ENCODE assay signal across 9 cellular contexts in the genomic region with DNA sequence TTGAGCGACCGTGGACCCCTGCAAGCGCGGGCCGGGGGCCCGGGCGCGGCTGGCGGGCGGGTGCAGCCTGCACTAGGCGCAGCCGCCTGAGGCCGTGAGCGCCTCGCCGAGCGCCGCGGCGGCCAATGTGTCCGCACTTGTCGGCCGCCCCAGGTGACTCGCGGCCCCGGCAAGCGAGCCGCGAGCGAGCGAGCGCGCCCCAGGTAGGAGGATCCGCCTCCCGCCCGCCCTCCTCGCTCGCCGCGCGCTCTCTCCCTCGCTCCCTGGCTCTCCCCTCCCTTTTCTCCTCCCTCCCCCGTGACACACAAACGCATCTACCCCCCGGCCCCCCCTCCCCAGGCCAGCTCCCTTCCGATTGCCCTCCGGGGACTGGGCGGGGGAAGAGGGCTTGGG. TPM values are rescaled to one million over a fixed set of nuclear protein-coding genes. Genes with fewer than 3 reads are reported as not detected.
DNase-seq lines count a peak whose midpoint lies in the region; ATAC-seq and TF ChIP-seq lines count a peak whose summit lies in the region.
"Had no signal": no experiment of that assay in that cellular context is flagged by ENCODE, and none has a peak within 500 bp of the region (broad histone marks: within the 10 kb centered on the region; RNA-seq: fewer than 3 reads in every experiment).

WNT7B (minus strand) TSS at position 160 of the 393 bp plus-strand sequence. CDS start 408 bp downstream, outside the sequence.

- peaks cover 13% of the 10 kb centered on the region for H3K4me1 Mint-ChIP-seq in activated CD4-positive, alpha-beta memory T cell treated with anti-CD3 and anti-CD28 coated beads for 36 hours (ENCODE audit: low read depth)
- peaks cover 7% of the 10 kb centered on the region for H3K4me1 Mint-ChIP-seq in activated CD4-positive, alpha-beta memory T cell treated with anti-CD3 and anti-CD28 coated beads, Interleukin-2, amount 10 ng/mL, durations not matched to agents 7 days and 5 days

- no peaks in the 10 kb centered on the region for H3K36me3 Mint-ChIP-seq in activated CD4-positive, alpha-beta memory T cell treated with anti-CD3 and anti-CD28 coated beads for 36 hours
- peaks cover 3% of the 10 kb centered on the region for H3K36me3 Mint-ChIP-seq in activated CD4-positive, alpha-beta memory T cell treated with anti-CD3 and anti-CD28 coated beads, Interleukin-2, amount 10 ng/mL, durations not matched to agents 7 days and 5 days (ENCODE audit: low read depth)

- H3K4me3 ChIP-seq in Panc1 (ENCODE audit: low read depth in 2 of 2, low read length in 2 of 2) (peak within 1 kb of the TSS; percentile 60 to 70), stomach (peak within 1 kb of the TSS; percentile 25 to 51 (median 40)), adrenal gland (peak within 1 kb of the TSS in 1 of 4 donors; percentile 15), tibial artery (peak within 1 kb of the TSS in 1 of 2 donors; percentile 10)

- no peaks in the 10 kb centered on the region for H3K9me3 ChIP-seq in Panc1 (ENCODE audit: control insufficient read depth, insufficient read depth, low read depth, low read length)
- H3K9me3 ChIP-seq in stomach, result no peaks in the 10 kb centered on the region
- no peaks in the 10 kb centered on the region for H3K9me3 ChIP-seq in adrenal gland (replicated peaks in 1 of 3)
- no peaks in the 10 kb centered on the region for H3K9me3 ChIP-seq in tibial artery
- H3K9me3 ChIP-seq: neutrophil had no signal

- POLR2A ChIA-PET in activated CD4-positive, alpha-beta memory T cell treated with anti-CD3 and anti-CD28 coated beads for 36 hours (lab: Charles Lee), result no interaction called here
- POLR2A ChIA-PET in activated CD4-positive, alpha-beta memory T cell treated with anti-CD3 and anti-CD28 coated beads, Interleukin-2, amount 10 ng/mL, durations not matched to agents 7 days and 5 days (lab: Charles Lee), result no interaction called here
- POLR2A ChIA-PET in Panc1 (lab: Charles Lee), result interaction anchor here (0.6 kb wide), 2 partner anchors 102 to 335 kb away, joined by 8 to 10 read pairs; no protein-coding TSS in a partner anchor

- no TSS peak for BruUV-seq in Panc1 (replicated peaks; lab: Mats Ljungman, UMichigan)

- intact Hi-C loops in activated CD4-positive, alpha-beta memory T cell treated with anti-CD3 and anti-CD28 coated beads for 36 hours (cut with micrococcal nuclease), result no loop called here
- intact Hi-C loops in Panc1 (cut with micrococcal nuclease; ENCODE audit: unreplicated experiment), result no loop called here
- intact Hi-C loops in stomach (cut with DNase I; ENCODE audit: low total_unique reads), result no loop called here
- intact Hi-C loops in adrenal gland (cut with DNase I), result loop anchor here in 1 of 2 donors (2.0 kb wide), 1 partner anchor 398 kb away; no protein-coding TSS in a partner anchor
- intact Hi-C loops in tibial artery (cut with DNase I; ENCODE audit: low total_unique reads), result no loop called here

- 0 to 2% (median 1%) methylated on average over 9 to 47 of the region's 48 CpGs for WGBS in stomach, 5 donors
- WGBS in adrenal gland, 4 donors, result 0 to 1% (median 0%) methylated on average over 9 to 48 of the region's 48 CpGs

- peaks cover 26% of the 10 kb centered on the region for H3K4me1 ChIP-seq in Panc1 (ENCODE audit: control insufficient read depth, insufficient read depth, low read length)
- H3K4me1 ChIP-seq in foreskin keratinocyte, result peaks cover 10% of the 10 kb centered on the region
- peaks cover 41 to 56% (median 45%) of the 10 kb centered on the region in 4 donors for H3K4me1 ChIP-seq in stomach
- H3K4me1 ChIP-seq in adrenal gland (replicated peaks in 1 of 2), result peaks cover 1 to 12% of the 10 kb centered on the region in 2 donors
- peaks cover 0 to 50% (median 37%) of the 10 kb centered on the region in 4 donors for H3K4me1 ChIP-seq in tibial artery

- TF ChIP-seq POLR2A in stomach (IDR thresholded peaks at IDR 0.05) (no peak), adrenal gland (IDR thresholded peaks at IDR 0.05) (no peak)

- H3K27ac ChIP-seq in Panc1 (ENCODE audit: low read length), result peak within 1 kb of the TSS; percentile 77
- no peak within 1 kb of the TSS for H3K27ac ChIP-seq in foreskin keratinocyte
- H3K27ac ChIP-seq in stomach, result no peak within 1 kb of the TSS
- H3K27ac ChIP-seq in adrenal gland, result no peak within 1 kb of the TSS
- no peak within 1 kb of the TSS for H3K27ac ChIP-seq in tibial artery
- H3K27ac ChIP-seq: neutrophil had no signal

- ATAC-seq in Panc1 (peak; percentile 57), foreskin keratinocyte (peak; percentile 62), HG03442 (IDR thresholded peaks at IDR 0.05; ENCODE audit: unreplicated experiment) (no peak)

- no peaks in the 10 kb centered on the region for H3K36me3 ChIP-seq in Panc1 (ENCODE audit: control insufficient read depth, insufficient read depth, low read length)
- no peaks in the 10 kb centered on the region for H3K36me3 ChIP-seq in stomach
- H3K36me3 ChIP-seq in adrenal gland (replicated peaks in 1 of 2), result no peaks in the 10 kb centered on the region
- H3K36me3 ChIP-seq in tibial artery, result no peaks in the 10 kb centered on the region
- H3K36me3 ChIP-seq: neutrophil had no signal

- no peak for TF ChIP-seq CTCF in Panc1 (IDR thresholded peaks at IDR 0.05)
- TF ChIP-seq CTCF in foreskin keratinocyte (conservative IDR thresholded peaks at IDR 0.05), result peak; percentile 5
- TF ChIP-seq CTCF in stomach (IDR thresholded peaks at IDR 0.05), result no peak
- TF ChIP-seq CTCF in adrenal gland (IDR thresholded peaks at IDR 0.05), result no peak
- no peak for TF ChIP-seq CTCF in tibial artery (IDR thresholded peaks at IDR 0.05)

- no peak for DNase-seq in activated CD4-positive, alpha-beta memory T cell treated with anti-CD3 and anti-CD28 coated beads for 36 hours
- no peak for DNase-seq in activated CD4-positive, alpha-beta memory T cell treated with anti-CD3 and anti-CD28 coated beads, Interleukin-2, amount 10 ng/mL, durations not matched to agents 7 days and 5 days
- DNase-seq in Panc1 (ENCODE audit: low read depth, low spot score), result no peak
- peak in 1 of 2 donors; percentile 70 for DNase-seq in foreskin keratinocyte
- DNase-seq in stomach, result no peak
- no peak for DNase-seq in adrenal gland
- DNase-seq in tibial artery, result no peak

- H3K9me3 Mint-ChIP-seq in activated CD4-positive, alpha-beta memory T cell treated with anti-CD3 and anti-CD28 coated beads for 36 hours, result no peaks in the 10 kb centered on the region
- H3K9me3 Mint-ChIP-seq in activated CD4-positive, alpha-beta memory T cell treated with anti-CD3 and anti-CD28 coated beads, Interleukin-2, amount 10 ng/mL, durations not matched to agents 7 days and 5 days, result no peaks in the 10 kb centered on the region

- in situ Hi-C loops in Panc1 (cut with HindIII; ENCODE audit: low pct_unique_long_range_greater_than_20kb, low sequenced_read_pairs), result no loop called here

- no peak for TF ChIP-seq EP300 in stomach (IDR thresholded peaks at IDR 0.05)

- peaks cover 40% of the 10 kb centered on the region for H3K27me3 Mint-ChIP-seq in activated CD4-positive, alpha-beta memory T cell treated with anti-CD3 and anti-CD28 coated beads for 36 hours
- H3K27me3 Mint-ChIP-seq in activated CD4-positive, alpha-beta memory T cell treated with anti-CD3 and anti-CD28 coated beads, Interleukin-2, amount 10 ng/mL, durations not matched to agents 7 days and 5 days, result peaks cover 40% of the 10 kb centered on the region

- no peaks in the 10 kb centered on the region for H3K27me3 ChIP-seq in Panc1 (ENCODE audit: control insufficient read depth, insufficient read depth, low read length)
- peaks cover 9% of the 10 kb centered on the region for H3K27me3 ChIP-seq in foreskin keratinocyte
- peaks cover 28 to 72% (median 65%) of the 10 kb centered on the region in 3 donors for H3K27me3 ChIP-seq in stomach
- peaks cover 59% of the 10 kb centered on the region for H3K27me3 ChIP-seq in adrenal gland
- peaks cover 0 to 77% of the 10 kb centered on the region in 2 donors for H3K27me3 ChIP-seq in tibial artery

- H3K4me3 Mint-ChIP-seq in activated CD4-positive, alpha-beta memory T cell treated with anti-CD3 and anti-CD28 coated beads for 36 hours, result peak within 1 kb of the TSS; percentile 42
- H3K4me3 Mint-ChIP-seq in activated CD4-positive, alpha-beta memory T cell treated with anti-CD3 and anti-CD28 coated beads, Interleukin-2, amount 10 ng/mL, durations not matched to agents 7 days and 5 days, result no peak within 1 kb of the TSS

- no peak within 1 kb of the TSS for H3K27ac Mint-ChIP-seq in activated CD4-positive, alpha-beta memory T cell treated with anti-CD3 and anti-CD28 coated beads for 36 hours
- H3K27ac Mint-ChIP-seq in activated CD4-positive, alpha-beta memory T cell treated with anti-CD3 and anti-CD28 coated beads, Interleukin-2, amount 10 ng/mL, durations not matched to agents 7 days and 5 days, result no peak within 1 kb of the TSS

- CTCF ChIA-PET in activated CD4-positive, alpha-beta memory T cell treated with anti-CD3 and anti-CD28 coated beads for 36 hours (lab: Charles Lee), result interaction anchor here (1.3 to 1.7 kb wide), 2 partner anchors 29 to 396 kb away, joined by 3 to 4 read pairs; no protein-coding TSS in a partner anchor
- CTCF ChIA-PET in activated CD4-positive, alpha-beta memory T cell treated with anti-CD3 and anti-CD28 coated beads, Interleukin-2, amount 10 ng/mL, durations not matched to agents 7 days and 5 days (lab: Charles Lee), result no interaction called here
- CTCF ChIA-PET in Panc1 (lab: Charles Lee), result interaction anchor here (0.6 to 0.7 kb wide), 4 partner anchors 10 to 170 kb away, joined by 4 to 10 read pairs (median 6); no protein-coding TSS in a partner anchor

RNA-seq across cellular contexts. Expression of gene WNT7B, which starts in this region (rescaled TPM):
- total RNA-seq in activated CD4-positive, alpha-beta memory T cell treated with anti-CD3 and anti-CD28 coated beads for 36 hours, result not detected
- total RNA-seq in activated CD4-positive, alpha-beta memory T cell treated with anti-CD3 and anti-CD28 coated beads, Interleukin-2, amount 10 ng/mL, durations not matched to agents 7 days and 5 days, result not detected
- total RNA-seq in Panc1 (2021; ENCODE audit: unreplicated experiment), result 52.1 TPM
- 46.4 TPM for polyA plus RNA-seq in Panc1 (2012; ENCODE audit: insufficient read length)
- total RNA-seq in foreskin keratinocyte, result 9.5 and 41.8 TPM in 2 replicates
- polyA plus RNA-seq in foreskin keratinocyte, result 14.0 and 50.2 TPM in 2 replicates
- not detected for total RNA-seq in stomach
- 1 to 10 TPM in 1 of 3 donors, under 1 TPM in 1, not detected in 1; 0.06 to 2.0 TPM for polyA plus RNA-seq in stomach
- total RNA-seq in adrenal gland, result under 1 TPM in 3 of 8 donors, not detected in 5; 0.07 to 0.24 (median 0.13) TPM
- under 1 TPM in 1 of 3 donors, not detected in 2; 0.16 TPM for polyA plus RNA-seq in adrenal gland
